ENCODE assay signal across 9 cellular contexts in genomic region chr3:55434789-55435188, GRCh38. TPM values are rescaled to one million over a fixed set of nuclear protein-coding genes. Genes with fewer than 3 reads are reported as not detected.
A peak's percentile ranks its signal among the peaks of the same experiment; 100 is the strongest.
DNase-seq lines count a peak whose midpoint lies in the region; ATAC-seq, FAIRE-seq and TF ChIP-seq lines count a peak whose summit lies in the region.
"Had no signal": no experiment of that assay in that cellular context is flagged by ENCODE, and none has a peak within 500 bp of the region (broad histone marks: within the 10 kb centered on the region; RNA-seq: fewer than 3 reads in every experiment).

No MANE protein-coding gene starts in this region.

- H3K4me2 ChIP-seq in GM12878 (ENCODE audit: control insufficient read depth, insufficient read depth) (no peak overlapping the region), neural progenitor cell (no peak overlapping the region)
- H3K4me2 ChIP-seq: BLaER1 had no signal

- no peaks in the 10 kb centered on the region for H3K4me1 Mint-ChIP-seq in neural progenitor cell

- H3F3A ChIP-seq in neural progenitor cell (ENCODE audit: low read depth) = no peaks in the 10 kb centered on the region

- no TSS peak for BruUV-seq in GM12878 (replicated peaks; lab: Mats Ljungman, UMichigan)

- H3K9me3 ChIP-seq in GM12878 (replicated peaks; ENCODE audit: control insufficient read depth, insufficient read depth, low read length) = no peaks in the 10 kb centered on the region
- H3K9me3 ChIP-seq in neural progenitor cell (ENCODE audit: low read depth) = no peaks in the 10 kb centered on the region
- H3K9me3 ChIP-seq: BLaER1 had no signal

- no peak overlapping the region for H3K4me3 ChIP-seq in GM12878
- no peak overlapping the region for H3K4me3 ChIP-seq in neural progenitor cell
- H3K4me3 ChIP-seq: BLaER1 had no signal

- H3K27me3 ChIP-seq in GM12878 (replicated peaks in 1 of 2; ENCODE audit: control insufficient read depth in 2 of 2, insufficient read depth in 2 of 2, low read length in 1 of 2) = no peaks in the 10 kb centered on the region; a peak in 2 of 4 replicates
- H3K27me3 ChIP-seq in neural progenitor cell = no peaks in the 10 kb centered on the region
- H3K27me3 ChIP-seq: BLaER1 had no signal

- no peak for TF ChIP-seq POLR2A in GM12878 (IDR thresholded peaks at IDR 0.05; ENCODE audit: low read depth, low read length)

- H2AFZ ChIP-seq in GM12878 (ENCODE audit: control insufficient read depth, low read depth, low read length) (no peak overlapping the region), neural progenitor cell (replicated peaks) (no peak overlapping the region)

- H3K9ac ChIP-seq in GM12878 (ENCODE audit: control insufficient read depth, insufficient read depth, low read length) (no peak overlapping the region), neural progenitor cell (no peak overlapping the region)
- H3K9ac ChIP-seq: BLaER1 had no signal

- TF ChIP-seq CTCF in GM12878 (IDR thresholded peaks at IDR 0.05 in 2 of 3, conservative IDR thresholded peaks at IDR 0.05 in 1 of 3; ENCODE audit: control insufficient read depth in 2 of 3, extremely low read depth in 1 of 3, insufficient read depth in 1 of 3, low read depth in 3 of 3, low read length in 3 of 3) = peak; percentile 73 to 79 (median 74)
- peak; percentile 61 for TF ChIP-seq CTCF in neural progenitor cell (IDR thresholded peaks at IDR 0.05)

- POLR2A ChIA-PET in GM12878 (lab: Charles Lee) = no interaction called here

- no peaks in the 10 kb centered on the region for H3K79me2 ChIP-seq in GM12878 (ENCODE audit: control insufficient read depth, insufficient read depth, low read length)
- H3K79me2 ChIP-seq in neural progenitor cell (ENCODE audit: low read depth) = no peaks in the 10 kb centered on the region

- peaks cover 4% of the 10 kb centered on the region for H3K27me3 Mint-ChIP-seq in neural progenitor cell (ENCODE audit: insufficient read depth, low read depth)

- H3K36me3 Mint-ChIP-seq in neural progenitor cell = no peaks in the 10 kb centered on the region

- H4K20me1 ChIP-seq in GM12878 (ENCODE audit: control insufficient read depth, insufficient read depth) = no peaks in the 10 kb centered on the region
- H4K20me1 ChIP-seq in neural progenitor cell (ENCODE audit: low read depth) = no peaks in the 10 kb centered on the region
- H4K20me1 ChIP-seq: BLaER1 had no signal

- no peak overlapping the region for H3K4me3 Mint-ChIP-seq in neural progenitor cell

- in situ Hi-C loops in GM12878 (cut with MboI) = no loop called here

- H3K9me3 Mint-ChIP-seq in neural progenitor cell = no peaks in the 10 kb centered on the region

- 0% methylated on average over 1 of the region's 1 CpG for WGBS in GM12878 (ENCODE audit: insufficient coverage, insufficient replicate concordance, low lambda C conversion rate, missing lambda C conversion rate)

- SMC1A ChIA-PET in GM12878 (lab: Charles Lee; ENCODE audit: uncharacterized antibody, unreplicated experiment) = interaction anchor here (1.0 kb wide), 1 partner anchor 869 kb away, joined by 3 read pairs; no protein-coding TSS in a partner anchor

- CTCF ChIA-PET in GM12878 (lab: Yijun Ruan, JAX) = interaction anchor here (0.8 to 2.8 kb wide), 7 partner anchors 9 to 816 kb away, joined by 3 to 13 read pairs (median 4); no protein-coding TSS in a partner anchor

- H3K36me3 ChIP-seq in GM12878 (ENCODE audit: control insufficient read depth in 2 of 2, insufficient read depth in 2 of 2, low read length in 1 of 2) (no peaks in the 10 kb centered on the region), neural progenitor cell (no peaks in the 10 kb centered on the region)
- H3K36me3 ChIP-seq: BLaER1 had no signal

- intact Hi-C loops in GM12878 (cut with micrococcal nuclease; ENCODE audit: unreplicated experiment) = loop anchor here (1.0 to 10.0 kb wide), 5 partner anchors 50 to 816 kb away; no protein-coding TSS in a partner anchor

- DNase-seq in NCI-H2081 (lab: John Stamatoyannopoulos, UW) (peak; percentile 23 to 32), NCI-H2081 treated with DMSO at 0.1 percent for 48 hours (lab: John Stamatoyannopoulos, UW) (no peak), LHCN-M2 (ENCODE audit: low read depth) (peak; percentile 52), GM12878 (ENCODE audit: low read depth, low spot score) (no peak), neural progenitor cell (ENCODE audit: low spot score) (peak; percentile 45), ureter (ENCODE audit: low spot score) (no peak), islet precursor cell (no peak), NCI-H2029 treated with DMSO at 0.1 percent for 48 hours (lab: John Stamatoyannopoulos, UW) (no peak)

- H3K27ac Mint-ChIP-seq in neural progenitor cell = no peak overlapping the region

- no peak overlapping the region for H3K27ac ChIP-seq in GM12878 (ENCODE audit: control insufficient read depth, insufficient read depth)
- H3K27ac ChIP-seq in neural progenitor cell = no peak overlapping the region
- H3K27ac ChIP-seq: BLaER1 had no signal

- peak; percentile 63 for TF ChIP-seq RAD21 in GM12878 (IDR thresholded peaks at IDR 0.05; ENCODE audit: insufficient read depth, low read depth, low read length)

- FAIRE-seq in GM12878 (lab: Jason Lieb, UNC) = peak; percentile 38

- RAD21 ChIA-PET in GM12878 (lab: Charles Lee; ENCODE audit: unreplicated experiment) = interaction anchor here (1.2 kb wide), 1 partner anchor 287 kb away, joined by 8 read pairs; no protein-coding TSS in a partner anchor

- ATAC-seq in GM12878 = peak; percentile 89

- TF ChIP-seq EP300 in GM12878 (IDR thresholded peaks at IDR 0.05; ENCODE audit: borderline replicate concordance in 1 of 2, control insufficient read depth in 1 of 2, low read depth in 2 of 2, low read length in 2 of 2) = no peak

- H3K4me1 ChIP-seq in GM12878 (ENCODE audit: control insufficient read depth, insufficient read depth, low read length) = no peaks in the 10 kb centered on the region
- no peaks in the 10 kb centered on the region for H3K4me1 ChIP-seq in neural progenitor cell
- H3K4me1 ChIP-seq: BLaER1 had no signal

TF ChIP-seq in GM12878, 131 proteins besides CTCF, POLR2A, EP300 and RAD21:
- TF ChIP-seq POU2F2 (IDR thresholded peaks at IDR 0.05; ENCODE audit: borderline replicate concordance, low read depth, low read length) (no peak), SMC3 (IDR thresholded peaks at IDR 0.05; ENCODE audit: borderline replicate concordance, low read length) (peak; percentile 84)

RNA-seq across cellular contexts. Expression of gene WNT5A, which starts 52.3 kb away (rescaled TPM):
- 173 and 180 TPM in 2 replicates for total RNA-seq in LHCN-M2 (2014; rRNA removed)
- polyA plus RNA-seq in LHCN-M2 (2012) = 56.0 TPM
- 6.3 and 7.8 TPM in 2 replicates for total RNA-seq in GM12878 (2013; cell fraction: nucleolus; rRNA removed)
- 0.27 and 0.34 TPM in 2 replicates for total RNA-seq in GM12878 (2014; rRNA removed)
- 0.32 and 0.45 TPM in 2 replicates for total RNA-seq in GM12878 (2014; rRNA removed; fragmentation: Illumina TruSeq; extraction: Trizol)
- total RNA-seq in GM12878 (2021) = 1.1 and 1.7 TPM in 2 replicates
- 0.13 TPM for polyA plus RNA-seq in GM12878 (2011; ENCODE audit: low read depth)
- polyA plus RNA-seq in GM12878 (2011; rRNA removed) = 2.8 and 3.6 TPM in 2 replicates
- polyA plus RNA-seq in GM12878 (2011; cell fraction: cytosol; rRNA removed) = 2.7 and 4.0 TPM in 2 replicates
- 11.6 and 12.0 TPM in 2 replicates for polyA plus RNA-seq in GM12878 (2011; cell fraction: nucleus; rRNA removed)
- 0.35 and 1.1 TPM in 2 replicates for polyA plus RNA-seq in GM12878 (2012)
- polyA plus RNA-seq in GM12878 (2014; fragmentation: Illumina TruSeq; extraction: Trizol) = 0.48 TPM in 2 replicates
- polyA plus RNA-seq in GM12878 (2014; fragmentation: Nextera tagmentation; extraction: Ambion mirVana) = under 1 TPM; 0.11 TPM
- 0.42 and 0.82 TPM in 2 replicates for polyA plus RNA-seq in GM12878 (2014; rRNA removed)
- polyA plus RNA-seq in GM12878 (2016; fragmentation: Nextera tagmentation; extraction: Ambion mirVana) = under 1 TPM; 0.06 to 0.09 TPM
- polyA minus RNA-seq in GM12878 (2011; rRNA and poly(A)+ RNA removed) = 3.9 and 8.4 TPM in 2 replicates
- polyA minus RNA-seq in GM12878 (2011; cell fraction: cytosol; rRNA and poly(A)+ RNA removed) = 2.9 and 3.9 TPM in 2 replicates
- polyA minus RNA-seq in GM12878 (2011; cell fraction: nucleus; rRNA and poly(A)+ RNA removed) = 4.0 and 4.9 TPM in 2 replicates
- total RNA-seq in neural progenitor cell (ENCODE audit: low replicate concordance) = 3.3 and 5.5 TPM in 2 replicates
- 152 TPM for total RNA-seq in ureter

Comparison
In these comparisons a context has a peak if more than half of its experiments do, and no peak if none do; other contexts are left out.
1. DNase-seq: peak in NCI-H2081 (2 of 2), LHCN-M2 (single experiment) and neural progenitor cell (single experiment); none in NCI-H2081 treated with DMSO at 0.1 percent for 48 hours (single experiment), GM12878 (single experiment), ureter (single experiment), islet precursor cell (single experiment) and NCI-H2029 treated with DMSO at 0.1 percent for 48 hours (single experiment).
2. RNA of gene WNT5A, which starts 52.3 kb away (total RNA-seq): 173 to 180 TPM in LHCN-M2 and 152 TPM in ureter (single experiment); 3.3 to 5.5 TPM in neural progenitor cell and 0.27 to 7.8 TPM in GM12878; every median in the first group is over 10 times any median in the second.